16 cellular contexts compared by ENCODE assay signal in the genomic region with DNA sequence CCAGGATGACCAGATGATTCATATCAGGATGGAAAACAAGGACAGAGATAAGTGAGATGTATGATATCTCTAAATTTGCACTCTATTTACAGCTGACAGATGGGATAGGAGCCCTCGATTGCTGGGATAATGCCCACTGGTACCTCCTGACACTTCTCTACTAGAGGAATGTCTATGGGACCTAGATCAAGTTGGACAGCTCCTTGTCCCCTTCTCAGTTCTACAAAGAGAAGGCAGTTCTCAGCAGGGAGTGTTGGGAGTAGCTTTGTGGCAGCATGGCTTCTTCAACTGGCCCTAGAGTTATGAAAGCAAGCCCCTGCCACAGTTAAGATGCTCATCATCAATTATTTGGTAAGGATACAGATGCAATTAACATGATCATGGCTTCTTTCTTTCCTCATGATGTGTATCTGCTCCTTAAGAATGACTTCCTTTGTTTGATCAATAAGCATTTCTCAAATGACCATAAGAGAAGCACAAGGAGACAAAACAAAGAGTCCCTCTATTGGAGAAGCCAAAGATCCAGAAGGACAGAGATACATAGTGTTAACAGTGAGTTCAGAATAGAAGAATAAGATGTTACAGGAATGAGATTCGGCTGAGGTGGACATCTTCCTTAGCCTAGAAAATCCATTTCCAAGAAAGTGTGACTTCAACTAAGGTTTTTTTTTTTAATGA.
DNase-seq lines count a peak whose midpoint lies in the region; ATAC-seq, FAIRE-seq and TF ChIP-seq lines count a peak whose summit lies in the region.
"Had no signal": no experiment of that assay in that cellular context is flagged by ENCODE, and none has a peak within 500 bp of the region (broad histone marks: within the 10 kb centered on the region; RNA-seq: fewer than 3 reads in every experiment).

No MANE protein-coding gene starts in this region.

- no peaks in the 10 kb centered on the region for H3K36me3 ChIP-seq in IMR-90 (ENCODE audit: control insufficient read depth, insufficient read depth, low read length)
- no peaks in the 10 kb centered on the region for H3K36me3 ChIP-seq in GM12878 (ENCODE audit: control insufficient read depth in 2 of 2, insufficient read depth in 2 of 2, low read length in 1 of 2)
- H3K36me3 ChIP-seq: BLaER1, HAP-1 had no signal

- CTCF ChIA-PET in IMR-90 (lab: Yijun Ruan, JAX), result interaction anchor here (0.5 to 0.6 kb wide), 2 partner anchors 9 to 180 kb away, joined by 3 to 4 read pairs; no protein-coding TSS in a partner anchor
- CTCF ChIA-PET in GM12878 (lab: Yijun Ruan, JAX), result interaction anchor here (1.2 kb wide), 2 partner anchors 15 to 47 kb away, joined by 3 read pairs; no protein-coding TSS in a partner anchor

- H3K79me1 ChIP-seq in IMR-90 (ENCODE audit: low read depth in 1 of 2, low read length in 2 of 2), result no peaks in the 10 kb centered on the region

- SMC1A ChIA-PET in GM12878 (lab: Charles Lee; ENCODE audit: uncharacterized antibody, unreplicated experiment), result interaction anchor here (0.7 to 2.7 kb wide), 4 partner anchors 12 to 65 kb away, joined by 3 to 9 read pairs (median 6); no protein-coding TSS in a partner anchor

- dilution Hi-C loops in IMR-90 (cut with HindIII; ENCODE audit: low sequenced_read_pairs, unreplicated experiment), result no loop called here

- BruUV-seq in IMR-90 (replicated peaks; lab: Mats Ljungman, UMichigan) (no TSS peak), GM12878 (replicated peaks; lab: Mats Ljungman, UMichigan) (no TSS peak)

- H3K4me3 ChIP-seq in IMR-90 (ENCODE audit: insufficient read depth, low read depth, low read length) (no peak overlapping the region), GM12878 (no peak overlapping the region)
- H3K4me3 ChIP-seq: BLaER1, HAP-1 had no signal

- POLR2A ChIA-PET in IMR-90 (lab: Charles Lee; ENCODE audit: unreplicated experiment), result no interaction called here
- POLR2A ChIA-PET in GM12878 (lab: Charles Lee), result no interaction called here

- H2BK120ac ChIP-seq in IMR-90 (ENCODE audit: low read depth, low read length), result peak overlapping the region; percentile 0; the same call in 1 of the 2 replicates

- H3K56ac ChIP-seq in IMR-90 (ENCODE audit: extremely low read depth, insufficient read depth, low read length), result no peak overlapping the region

- H3K23ac ChIP-seq in IMR-90 (ENCODE audit: low read depth, low read length), result no peak overlapping the region

- H3K27ac ChIP-seq in IMR-90 (ENCODE audit: insufficient read depth, low read length) (no peak overlapping the region), GM12878 (ENCODE audit: control insufficient read depth, insufficient read depth) (no peak overlapping the region)
- H3K27ac ChIP-seq: BLaER1 had no signal

- 0 out of 2 replicates have a peak, but pooled peaks cover 2% of the 10 kb centered on the region for H3K4me1 ChIP-seq in IMR-90 (ENCODE audit: control insufficient read depth, insufficient read depth, low read length)
- no peaks in the 10 kb centered on the region for H3K4me1 ChIP-seq in GM12878 (ENCODE audit: control insufficient read depth, insufficient read depth, low read length)
- H3K4me1 ChIP-seq: HAP-1 had no signal

- H2BK5ac ChIP-seq in IMR-90 (ENCODE audit: low read depth, low read length, poor library complexity, severe bottlenecking), result no peak overlapping the region

- peaks cover 5% of the 10 kb centered on the region; the same call in 1 of the 2 replicates for H3K9me1 ChIP-seq in IMR-90 (ENCODE audit: insufficient read depth, low read length)

- no peak overlapping the region for H2AK9ac ChIP-seq in IMR-90 (replicated peaks; ENCODE audit: low read depth, low read length, poor library complexity)

- no peak overlapping the region for H3K18ac ChIP-seq in IMR-90 (ENCODE audit: low read depth, low read length)

- H4K20me1 ChIP-seq in IMR-90 (ENCODE audit: insufficient read depth, low read length) (no peaks in the 10 kb centered on the region), GM12878 (ENCODE audit: control insufficient read depth, insufficient read depth) (no peaks in the 10 kb centered on the region)
- H4K20me1 ChIP-seq: BLaER1 had no signal

- no peak for TF ChIP-seq EP300 in GM12878 (IDR thresholded peaks at IDR 0.05; ENCODE audit: borderline replicate concordance in 1 of 2, control insufficient read depth in 1 of 2, low read depth in 2 of 2, low read length in 2 of 2)

- FAIRE-seq in GM12878 (lab: Jason Lieb, UNC), result no peak
- FAIRE-seq: GM12891, GM19239, H1 had no signal

- H3K27me3 ChIP-seq in IMR-90 (ENCODE audit: control insufficient read depth, insufficient read depth, low read length) (no peaks in the 10 kb centered on the region), GM12878 (replicated peaks in 1 of 2; ENCODE audit: control insufficient read depth in 2 of 2, insufficient read depth in 2 of 2, low read length in 1 of 2) (no peaks in the 10 kb centered on the region)
- H3K27me3 ChIP-seq: BLaER1 had no signal

- no peak for TF ChIP-seq CTCF in IMR-90 (conservative IDR thresholded peaks at IDR 0.05; ENCODE audit: low read depth, low read length)
- no peak for TF ChIP-seq CTCF in GM12878 (IDR thresholded peaks at IDR 0.05 in 2 of 3, conservative IDR thresholded peaks at IDR 0.05 in 1 of 3; ENCODE audit: control insufficient read depth in 2 of 3, extremely low read depth in 1 of 3, insufficient read depth in 1 of 3, low read depth in 3 of 3, low read length in 3 of 3)

- intact Hi-C loops in IMR-90 (cut with micrococcal nuclease) (no loop called here), GM12878 (cut with micrococcal nuclease; ENCODE audit: unreplicated experiment) (no loop called here)

- H3K4ac ChIP-seq in IMR-90 (ENCODE audit: low read depth, low read length), result no peak overlapping the region

- H3K14ac ChIP-seq in IMR-90 (replicated peaks; ENCODE audit: low read depth, low read length), result no peak overlapping the region

- H2BK20ac ChIP-seq in IMR-90 (ENCODE audit: low read depth, low read length), result peak overlapping the region; percentile 2; the same call in 1 of the 2 replicates

- no CpG with 5 or more reads among the region's 2 CpGs for WGBS in IMR-90 (ENCODE audit: extremely low coverage in 2 of 2, insufficient read length in 1 of 2), 2 experiments
- WGBS in GM12878 (ENCODE audit: insufficient coverage, insufficient replicate concordance, low lambda C conversion rate, missing lambda C conversion rate), result 27% methylated on average over 2 of the region's 2 CpGs

- in situ Hi-C loops in IMR-90 (cut with MboI; ENCODE audit: low sequenced_read_pairs) (no loop called here), GM12878 (cut with MboI) (no loop called here)

- ATAC-seq in IMR-90 (ENCODE audit: low read depth), result no peak
- ATAC-seq in GM12878, result no peak
- no peak for ATAC-seq in HG03342 (IDR thresholded peaks at IDR 0.05; ENCODE audit: unreplicated experiment)

- DNase-seq in COLO829 (ENCODE audit: low spot score), result peak; percentile 70
- DNase-seq in IMR-90, result no peak
- no peak for DNase-seq in GM12878 (ENCODE audit: low read depth, low spot score)
- DNase-seq in NCI-H510A treated with DMSO at 0.1 percent for 48 hours (lab: John Stamatoyannopoulos, UW), result no peak
- DNase-seq in mesenteric fat pad (ENCODE audit: low spot score), result no peak
- no peak for DNase-seq in DMS79 treated with DMSO at 0.1 percent for 48 hours (lab: John Stamatoyannopoulos, UW)
- DNase-seq: AML-193; Calu3; CD4-positive, CD25-positive, alpha-beta regulatory T cell; DMS 273 treated with DMSO at 0.1 percent for 48 hours had no signal

- no peak overlapping the region for H4K5ac ChIP-seq in IMR-90 (ENCODE audit: low read depth, low read length)

- no peak overlapping the region for H2BK15ac ChIP-seq in IMR-90 (ENCODE audit: low read depth, low read length)

- H3K9me3 ChIP-seq in IMR-90 (ENCODE audit: control insufficient read depth, insufficient read depth, low read length) (no peaks in the 10 kb centered on the region), GM12878 (replicated peaks; ENCODE audit: control insufficient read depth, insufficient read depth, low read length) (no peaks in the 10 kb centered on the region)
- H3K9me3 ChIP-seq: HAP-1 had no signal

- H4K8ac ChIP-seq in IMR-90 (ENCODE audit: low read depth in 2 of 2, low read length in 2 of 2), result no peak overlapping the region

- 0 out of 2 replicates have a peak overlapping the region, but pooled peaks have one; percentile 8 for H2AK5ac ChIP-seq in IMR-90 (ENCODE audit: low read depth, low read length)

- peak overlapping the region; percentile 2; the same call in 1 of the 2 replicates for H4K91ac ChIP-seq in IMR-90 (ENCODE audit: insufficient read depth, low read depth, low read length)

- RAD21 ChIA-PET in GM12878 (lab: Charles Lee; ENCODE audit: unreplicated experiment), result interaction anchor here (1.1 to 1.8 kb wide), 3 partner anchors 53 to 73 kb away, joined by 3 to 5 read pairs (median 4); no protein-coding TSS in a partner anchor

- H2AFZ ChIP-seq in IMR-90 (replicated peaks; ENCODE audit: low read length, poor library complexity) (no peak overlapping the region), GM12878 (ENCODE audit: control insufficient read depth, low read depth, low read length) (no peak overlapping the region)

- H3K4me2 ChIP-seq in IMR-90 (ENCODE audit: low read depth, low read length), result no peak overlapping the region
- H3K4me2 ChIP-seq in GM12878 (ENCODE audit: control insufficient read depth, insufficient read depth), result no peak overlapping the region
- H3K4me2 ChIP-seq: BLaER1 had no signal

- TF ChIP-seq RAD21 in IMR-90 (IDR thresholded peaks at IDR 0.05; ENCODE audit: low read length) (no peak), GM12878 (IDR thresholded peaks at IDR 0.05; ENCODE audit: insufficient read depth, low read depth, low read length) (no peak)

- no peak overlapping the region for H3K9ac ChIP-seq in IMR-90 (ENCODE audit: low read depth, low read length)
- no peak overlapping the region for H3K9ac ChIP-seq in GM12878 (ENCODE audit: control insufficient read depth, insufficient read depth, low read length)
- H3K9ac ChIP-seq: BLaER1 had no signal

- TF ChIP-seq POLR2A in IMR-90 (IDR thresholded peaks at IDR 0.05; ENCODE audit: low read depth, low read length) (no peak), GM12878 (IDR thresholded peaks at IDR 0.05; ENCODE audit: low read depth, low read length) (no peak)

- H3K79me2 ChIP-seq in GM12878 (ENCODE audit: control insufficient read depth, insufficient read depth, low read length), result no peaks in the 10 kb centered on the region

TF ChIP-seq in IMR-90, 13 proteins besides CTCF, POLR2A, EP300 and RAD21 (continues in another document):
- TF ChIP-seq CEBPB (IDR thresholded peaks at IDR 0.05; ENCODE audit: low read depth, low read length) (no peak), NFE2L2 (IDR thresholded peaks at IDR 0.05; ENCODE audit: low read depth, low read length) (no peak)

TF ChIP-seq in GM12878, 131 proteins besides CTCF, POLR2A, EP300 and RAD21 (continues in another document):
- TF ChIP-seq, protein P1, sequence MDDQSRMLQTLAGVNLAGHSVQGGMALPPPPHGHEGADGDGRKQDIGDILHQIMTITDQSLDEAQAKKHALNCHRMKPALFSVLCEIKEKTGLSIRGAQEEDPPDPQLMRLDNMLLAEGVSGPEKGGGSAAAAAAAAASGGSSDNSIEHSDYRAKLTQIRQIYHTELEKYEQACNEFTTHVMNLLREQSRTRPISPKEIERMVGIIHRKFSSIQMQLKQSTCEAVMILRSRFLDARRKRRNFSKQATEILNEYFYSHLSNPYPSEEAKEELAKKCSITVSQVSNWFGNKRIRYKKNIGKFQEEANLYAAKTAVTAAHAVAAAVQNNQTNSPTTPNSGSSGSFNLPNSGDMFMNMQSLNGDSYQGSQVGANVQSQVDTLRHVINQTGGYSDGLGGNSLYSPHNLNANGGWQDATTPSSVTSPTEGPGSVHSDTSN (IDR thresholded peaks at IDR 0.05; ENCODE audit: insufficient replicate concordance, low read depth, low read length), result no peak
